Comparison of ENCODE assay signal across 1 cellular context in genomic region chr20:41617059-41617921, GRCh38.
TF ChIP-seq lines count a peak whose summit lies in the region.

No MANE protein-coding gene starts in this region.

TF ChIP-seq in HEK293, 187 proteins besides CTCF, POLR2A, EP300 and RAD21 (continued from another document):
- no peak for TF ChIP-seq TSHZ1 (tag by site-specific recombination; IDR thresholded peaks at IDR 0.05; ENCODE audit: borderline replicate concordance)
- TF ChIP-seq ZNF768 (tag by site-specific recombination; IDR thresholded peaks at IDR 0.05): no peak
- 0 out of 2 replicates have a peak, but pooled peaks have one; percentile 24 for TF ChIP-seq SP7 (tag by site-specific recombination; IDR thresholded peaks at IDR 0.05)
- TF ChIP-seq ZSCAN4 (tag by site-specific recombination; IDR thresholded peaks at IDR 0.05): no peak
- TF ChIP-seq ZNF558 (tag by site-specific recombination; IDR thresholded peaks at IDR 0.05): no peak
- TF ChIP-seq ZNF24 (tag by site-specific recombination; IDR thresholded peaks at IDR 0.05): no peak
- TF ChIP-seq ZNF302 (tag by site-specific recombination; IDR thresholded peaks at IDR 0.05; ENCODE audit: low read depth): no peak
- no peak for TF ChIP-seq ZNF350 (tag by site-specific recombination; IDR thresholded peaks at IDR 0.05)
- peak; percentile 22; the same call in 1 of the 2 replicates for TF ChIP-seq KLF8 (tag by site-specific recombination; IDR thresholded peaks at IDR 0.05)
- no peak for TF ChIP-seq ZNF571 (tag by site-specific recombination; IDR thresholded peaks at IDR 0.05)
- no peak for TF ChIP-seq ZNF174 (tag by site-specific recombination; IDR thresholded peaks at IDR 0.05)
- TF ChIP-seq ZBTB8A (tag by site-specific recombination; IDR thresholded peaks at IDR 0.05): peak; percentile 29; the same call in 1 of the 2 replicates
- no peak for TF ChIP-seq ZNF560 (tag by site-specific recombination; IDR thresholded peaks at IDR 0.05; ENCODE audit: borderline replicate concordance)
- peak; percentile 69 for TF ChIP-seq PRDM6 (tag by site-specific recombination; IDR thresholded peaks at IDR 0.05)
- no peak for TF ChIP-seq ZFP41 (tag by site-specific recombination; IDR thresholded peaks at IDR 0.05; ENCODE audit: borderline replicate concordance)
